12 cellular contexts compared by ENCODE assay signal in genomic region chr20:36474563-36474962, GRCh38.
DNase-seq lines count a peak whose midpoint lies in the region; ATAC-seq and TF ChIP-seq lines count a peak whose summit lies in the region.
"Had no signal": no experiment of that assay in that cellular context is flagged by ENCODE, and none has a peak within 500 bp of the region (broad histone marks: within the 10 kb centered on the region; RNA-seq: fewer than 3 reads in every experiment).

No MANE protein-coding gene starts in this region.

- no peaks in the 10 kb centered on the region for H3K36me3 ChIP-seq in CD4-positive, CD25-positive, alpha-beta regulatory T cell (ENCODE audit: control insufficient read depth, insufficient read depth, low read length)
- H3K36me3 ChIP-seq in NT2/D1 (ENCODE audit: insufficient read depth, insufficient read length, low read length), result peaks cover 51% of the 10 kb centered on the region
- no peaks in the 10 kb centered on the region for H3K36me3 ChIP-seq in right atrium auricular region
- H3K36me3 ChIP-seq in gastrocnemius medialis, result no peaks in the 10 kb centered on the region

- H3K9ac ChIP-seq in NT2/D1 (ENCODE audit: insufficient read length, low read depth), result peak overlapping the region; percentile 28

- intact Hi-C loops in gastrocnemius medialis (cut with DNase I; ENCODE audit: low total_unique reads), result no loop called here

- no peak for TF ChIP-seq POLR2A in gastrocnemius medialis (IDR thresholded peaks at IDR 0.05)
- no peak for TF ChIP-seq POLR2A in GM18505 (IDR thresholded peaks at IDR 0.05; ENCODE audit: borderline replicate concordance, extremely low read depth, insufficient read depth, insufficient read length)

- peaks cover 24% of the 10 kb centered on the region for H3K4me1 ChIP-seq in CD4-positive, CD25-positive, alpha-beta regulatory T cell (ENCODE audit: control insufficient read depth, insufficient read depth, low read length, poor library complexity, severe bottlenecking)
- H3K4me1 ChIP-seq in NT2/D1 (ENCODE audit: insufficient read depth, insufficient read length) (peaks cover 13% of the 10 kb centered on the region), right atrium auricular region (peaks cover 0 to 84% of the 10 kb centered on the region in 2 donors), gastrocnemius medialis (peaks cover 79 to 83% of the 10 kb centered on the region in 2 donors)

- H3K9me3 ChIP-seq in CD4-positive, CD25-positive, alpha-beta regulatory T cell (ENCODE audit: control insufficient read depth in 2 of 2, low read length in 2 of 2), result no peaks in the 10 kb centered on the region
- H3K9me3 ChIP-seq in NT2/D1 (ENCODE audit: insufficient read depth, low read length) (no peaks in the 10 kb centered on the region), right atrium auricular region (no peaks in the 10 kb centered on the region), gastrocnemius medialis (no peaks in the 10 kb centered on the region)

- H3K36me3 Mint-ChIP-seq in CD4-positive, CD25-positive, alpha-beta regulatory T cell, result peaks cover 17% of the 10 kb centered on the region

- H3K4me3 Mint-ChIP-seq in CD4-positive, CD25-positive, alpha-beta regulatory T cell, result peak overlapping the region in 1 of 4 donors; percentile 68

- no peak overlapping the region for H3K27ac ChIP-seq in CD4-positive, CD25-positive, alpha-beta regulatory T cell (ENCODE audit: insufficient read depth, low read length, poor library complexity, severe bottlenecking)
- H3K27ac ChIP-seq in right atrium auricular region (peak overlapping the region; percentile 29 to 71), gastrocnemius medialis (peak overlapping the region; percentile 75 to 100 (median 85))

- in situ Hi-C loops in gastrocnemius medialis (cut with MboI; ENCODE audit: low sequenced_read_pairs in 4 of 4), result no loop called here

- H3K4me3 ChIP-seq in CD4-positive, CD25-positive, alpha-beta regulatory T cell (ENCODE audit: low read depth, low read length), result no peak overlapping the region
- H3K4me3 ChIP-seq in NT2/D1 (ENCODE audit: insufficient read length, low read depth), result no peak overlapping the region
- H3K4me3 ChIP-seq in right atrium auricular region, result no peak overlapping the region
- H3K4me3 ChIP-seq in gastrocnemius medialis, result no peak overlapping the region

- peaks cover 14 to 69% (median 42%) of the 10 kb centered on the region in 4 donors for H3K4me1 Mint-ChIP-seq in CD4-positive, CD25-positive, alpha-beta regulatory T cell

- H3K9me3 Mint-ChIP-seq in CD4-positive, CD25-positive, alpha-beta regulatory T cell, result no peaks in the 10 kb centered on the region
- H3K9me3 Mint-ChIP-seq: CD4-positive, alpha-beta memory T cell had no signal

- no peak for DNase-seq in CD4-positive, CD25-positive, alpha-beta regulatory T cell
- no peak for DNase-seq in NT2/D1 (ENCODE audit: low read depth, low spot score)
- DNase-seq in right atrium auricular region (ENCODE audit: low spot score), result no peak
- DNase-seq in gastrocnemius medialis, result no peak
- DNase-seq in activated naive CD4-positive, alpha-beta T cell (lab: John Stamatoyannopoulos, UW), result no peak
- DNase-seq: CD4-positive, alpha-beta memory T cell; hippocampal formation; Karpas-422; NCI-H2171 had no signal

- peak overlapping the region; percentile 3 to 89 (median 68) for H3K27ac Mint-ChIP-seq in CD4-positive, CD25-positive, alpha-beta regulatory T cell

- no peaks in the 10 kb centered on the region for H3K27me3 Mint-ChIP-seq in CD4-positive, CD25-positive, alpha-beta regulatory T cell
- H3K27me3 Mint-ChIP-seq: CD4-positive, alpha-beta memory T cell had no signal

- H3K27me3 ChIP-seq in CD4-positive, CD25-positive, alpha-beta regulatory T cell (ENCODE audit: control insufficient read depth, insufficient read depth, low read length), result no peaks in the 10 kb centered on the region
- H3K27me3 ChIP-seq in NT2/D1 (ENCODE audit: insufficient read depth, insufficient read length) (no peaks in the 10 kb centered on the region), right atrium auricular region (no peaks in the 10 kb centered on the region), gastrocnemius medialis (no peaks in the 10 kb centered on the region)

- no peak for ATAC-seq in CD4-positive, CD25-positive, alpha-beta regulatory T cell (ENCODE audit: low read depth in 2 of 2)
- no peak for ATAC-seq in gastrocnemius medialis
- no peak for ATAC-seq in GM18505 (IDR thresholded peaks at IDR 0.05; ENCODE audit: unreplicated experiment)
- ATAC-seq in GM21619 (IDR thresholded peaks at IDR 0.05; ENCODE audit: unreplicated experiment), result no peak
- no peak for ATAC-seq in HG03442 (IDR thresholded peaks at IDR 0.05; ENCODE audit: unreplicated experiment)

- TF ChIP-seq CTCF in right atrium auricular region (IDR thresholded peaks at IDR 0.05) (no peak), gastrocnemius medialis (IDR thresholded peaks at IDR 0.05 in 4 of 5, conservative IDR thresholded peaks at IDR 0.05 in 1 of 5) (no peak)
